Comparison of ENCODE assay signal across 9 cellular contexts in the genomic region with DNA sequence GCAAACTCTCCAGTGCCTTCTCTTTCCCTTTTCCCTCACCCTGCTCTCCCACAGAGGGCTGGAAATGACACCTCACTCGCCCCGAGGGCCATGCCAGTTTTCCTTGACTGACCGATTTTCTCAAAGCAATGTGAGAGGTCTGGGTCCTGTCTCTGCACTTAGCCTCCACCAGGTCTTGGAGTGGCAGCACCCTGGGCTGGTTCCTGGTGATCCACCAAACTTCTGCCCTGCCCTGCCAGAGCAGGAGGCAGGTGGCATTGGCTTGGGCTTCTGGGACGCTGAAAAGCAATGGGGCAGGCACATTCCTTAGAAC.
DNase-seq lines count a peak whose midpoint lies in the region; ATAC-seq and TF ChIP-seq lines count a peak whose summit lies in the region.
"Had no signal": no experiment of that assay in that cellular context is flagged by ENCODE, and none has a peak within 500 bp of the region (broad histone marks: within the 10 kb centered on the region; RNA-seq: fewer than 3 reads in every experiment).

No MANE protein-coding gene starts in this region.

- H3K4me3 ChIP-seq in iPS-18c (ENCODE audit: insufficient read depth, low read depth, low read length) (peak overlapping the region; percentile 86), spleen (peak overlapping the region; percentile 46 to 82 (median 67))

- POLR2A ChIA-PET in activated B cell treated with CpG ODN at 0.5 μM for 24 hours (lab: Charles Lee) = interaction anchor here (0.8 to 10.1 kb wide), 8 partner anchors 10 to 178 kb away, joined by 3 to 207 read pairs (median 5); no protein-coding TSS in a partner anchor

- H3K4me3 Mint-ChIP-seq in HFFc6 (peak overlapping the region; percentile 72), activated B cell treated with CpG ODN at 0.5 μM for 24 hours (peak overlapping the region; percentile 87)

- no peak for TF ChIP-seq POLR2A in spleen (IDR thresholded peaks at IDR 0.05)

- H3K36me3 Mint-ChIP-seq in HFFc6 (ENCODE audit: low read depth) (no peaks in the 10 kb centered on the region), activated B cell treated with CpG ODN at 0.5 μM for 24 hours (ENCODE audit: low read depth) (no peaks in the 10 kb centered on the region)

- H3K27me3 Mint-ChIP-seq in HFFc6 (ENCODE audit: insufficient read depth) = peaks cover 47% of the 10 kb centered on the region
- no peaks in the 10 kb centered on the region for H3K27me3 Mint-ChIP-seq in activated B cell treated with CpG ODN at 0.5 μM for 24 hours

- intact Hi-C loops in activated B cell treated with CpG ODN at 0.5 μM for 24 hours (cut with micrococcal nuclease) = loop anchor here (1.0 to 5.0 kb wide), 3 partner anchors 36 to 180 kb away; no protein-coding TSS in a partner anchor
- intact Hi-C loops in spleen (cut with DNase I; ENCODE audit: low total_unique reads) = no loop called here

- CTCF ChIA-PET in activated B cell treated with CpG ODN at 0.5 μM for 24 hours (lab: Charles Lee) = interaction anchor here (0.8 to 2.0 kb wide), 5 partner anchors 20 to 47 kb away, joined by 4 to 13 read pairs (median 5); no protein-coding TSS in a partner anchor

- ATAC-seq in activated B cell treated with CpG ODN at 0.5 μM for 24 hours (ENCODE audit: low read depth) = no peak

- peaks cover 13% of the 10 kb centered on the region for H3K4me1 Mint-ChIP-seq in HFFc6 (ENCODE audit: low read depth)
- peaks cover 65% of the 10 kb centered on the region for H3K4me1 Mint-ChIP-seq in activated B cell treated with CpG ODN at 0.5 μM for 24 hours

- no peaks in the 10 kb centered on the region for H3K9me3 ChIP-seq in iPS-18c (ENCODE audit: control insufficient read depth, insufficient read depth, low read length)
- H3K9me3 ChIP-seq in spleen = no peaks in the 10 kb centered on the region
- H3K9me3 ChIP-seq: gastrocnemius medialis had no signal

- WGBS in spleen, 5 donors = 26 to 53% (median 45%) methylated on average over 4 of the region's 4 CpGs

- peak overlapping the region; percentile 72 to 94 (median 83) for H3K27ac ChIP-seq in spleen

- H3K27me3 ChIP-seq in spleen (replicated peaks in 1 of 7) = peaks cover 0 to 21% (median 3%) of the 10 kb centered on the region in 7 donors

- H3K27ac Mint-ChIP-seq in HFFc6 = no peak overlapping the region
- H3K27ac Mint-ChIP-seq in activated B cell treated with CpG ODN at 0.5 μM for 24 hours = peak overlapping the region; percentile 97

- TF ChIP-seq CTCF in HFFc6 (IDR thresholded peaks at IDR 0.05) (no peak), activated B cell treated with CpG ODN at 0.5 μM for 24 hours (IDR thresholded peaks at IDR 0.05) (no peak), spleen (IDR thresholded peaks at IDR 0.05 in 8 of 11, conservative IDR thresholded peaks at IDR 0.05 in 3 of 11) (no peak)

- H3K9me3 Mint-ChIP-seq in HFFc6 (no peaks in the 10 kb centered on the region), activated B cell treated with CpG ODN at 0.5 μM for 24 hours (no peaks in the 10 kb centered on the region)

- no peaks in the 10 kb centered on the region for H3K36me3 ChIP-seq in spleen
- H3K36me3 ChIP-seq: gastrocnemius medialis had no signal

- no peak for DNase-seq in HFFc6
- no peak for DNase-seq in activated B cell treated with CpG ODN at 0.5 μM for 24 hours
- DNase-seq in spleen = no peak
- DNase-seq in effector CD8-positive, alpha-beta T cell (lab: John Stamatoyannopoulos, UW) = no peak
- DNase-seq in mesenteric fat pad (ENCODE audit: low spot score) = no peak
- DNase-seq in AG08395 (ENCODE audit: low spot score) = no peak
- no peak for DNase-seq in GM19240 (ENCODE audit: insufficient read length, low spot score)
- DNase-seq: gastrocnemius medialis had no signal

- peaks cover 47 to 71% (median 70%) of the 10 kb centered on the region in 6 donors for H3K4me1 ChIP-seq in spleen
